25 cellular contexts compared by ENCODE assay signal in genomic region chr2:240226672-240227537, GRCh38.
DNase-seq lines count a peak whose midpoint lies in the region; ATAC-seq and TF ChIP-seq lines count a peak whose summit lies in the region.
"Had no signal": no experiment of that assay in that cellular context is flagged by ENCODE, and none has a peak within 500 bp of the region (broad histone marks: within the 10 kb centered on the region; RNA-seq: fewer than 3 reads in every experiment).

No MANE protein-coding gene starts in this region.

- no peak overlapping the region for H3K4me3 Mint-ChIP-seq in activated CD4-positive, alpha-beta T cell treated with anti-CD3 and anti-CD28 coated beads, Interleukin-2, amount 10 ng/mL, durations not matched to agents 24 days and 14 days
- H3K4me3 Mint-ChIP-seq: activated naive CD8-positive, alpha-beta T cell treated with anti-CD3 and anti-CD28 coated beads for 36 hours; activated T-helper 1 cell treated with anti-CD3 and anti-CD28 coated beads, Interleukin-12 subunit alpha, Interleukin-12 subunit beta, Interleukin-2, Interleukin-4 antibody, amounts not matched to agents 30 ng/mL and 10 ng/mL and 1 ng/mL, durations not matched to agents 14 hours and 24 hours and 36 hours; CD4-positive, CD25-positive, alpha-beta regulatory T cell; naive thymus-derived CD8-positive, alpha-beta T cell; stimulated activated effector memory CD8-positive, alpha-beta T cell treated with anti-CD3 and anti-CD28 coated beads, Interleukin-12 subunit alpha, Interleukin-12 subunit beta, amount 100 ng/mL, for 72 hours had no signal

- peaks cover 13% of the 10 kb centered on the region for H3K9me3 Mint-ChIP-seq in activated CD4-positive, alpha-beta T cell treated with anti-CD3 and anti-CD28 coated beads, Interleukin-2, amount 10 ng/mL, durations not matched to agents 24 days and 14 days

- 86% methylated on average over 8 of the region's 8 CpGs for WGBS in right cardiac atrium
- WGBS in suprapubic skin: 76% methylated on average over 6 of the region's 8 CpGs

- H3K36me3 Mint-ChIP-seq in activated CD4-positive, alpha-beta T cell treated with anti-CD3 and anti-CD28 coated beads, Interleukin-2, amount 10 ng/mL, durations not matched to agents 24 days and 14 days (ENCODE audit: low read depth): no peaks in the 10 kb centered on the region
- H3K36me3 Mint-ChIP-seq: CD4-positive, CD25-positive, alpha-beta regulatory T cell; stimulated activated effector memory CD8-positive, alpha-beta T cell treated with anti-CD3 and anti-CD28 coated beads, Interleukin-12 subunit alpha, Interleukin-12 subunit beta, amount 100 ng/mL, for 72 hours had no signal

- H3K9me3 ChIP-seq in right cardiac atrium (ENCODE audit: control insufficient read depth, low read length) (no peaks in the 10 kb centered on the region), lower lobe of right lung (no peaks in the 10 kb centered on the region), suprapubic skin (peaks cover 5% of the 10 kb centered on the region)
- H3K9me3 ChIP-seq: SK-N-SH had no signal

- H3K27ac Mint-ChIP-seq in activated CD4-positive, alpha-beta T cell treated with anti-CD3 and anti-CD28 coated beads, Interleukin-2, amount 10 ng/mL, durations not matched to agents 24 days and 14 days: no peak overlapping the region
- H3K27ac Mint-ChIP-seq: activated naive CD8-positive, alpha-beta T cell treated with anti-CD3 and anti-CD28 coated beads for 36 hours; activated T-helper 1 cell treated with anti-CD3 and anti-CD28 coated beads, Interleukin-12 subunit alpha, Interleukin-12 subunit beta, Interleukin-2, Interleukin-4 antibody, amounts not matched to agents 30 ng/mL and 10 ng/mL and 1 ng/mL, durations not matched to agents 14 hours and 24 hours and 36 hours; naive thymus-derived CD8-positive, alpha-beta T cell; stimulated activated effector memory CD8-positive, alpha-beta T cell treated with anti-CD3 and anti-CD28 coated beads, Interleukin-12 subunit alpha, Interleukin-12 subunit beta, amount 100 ng/mL, for 72 hours had no signal

- TF ChIP-seq CTCF in lower lobe of right lung (IDR thresholded peaks at IDR 0.05): no peak
- no peak for TF ChIP-seq CTCF in suprapubic skin (IDR thresholded peaks at IDR 0.05)

- ATAC-seq in Right ventricle myocardium inferior (peak; percentile 65), right cardiac atrium (no peak), lower lobe of right lung (peak in 1 of 2 donors; percentile 19)
- ATAC-seq: gastroesophageal sphincter; naive thymus-derived CD8-positive, alpha-beta T cell; stimulated activated effector memory CD8-positive, alpha-beta T cell treated with anti-CD3 and anti-CD28 coated beads, Interleukin-12 subunit alpha, Interleukin-12 subunit beta, amount 100 ng/mL, for 72 hours had no signal

- H3K4me1 ChIP-seq in right cardiac atrium (ENCODE audit: control insufficient read depth, insufficient read depth, low read length) (no peaks in the 10 kb centered on the region), lower lobe of right lung (no peaks in the 10 kb centered on the region), suprapubic skin (no peaks in the 10 kb centered on the region)
- H3K4me1 ChIP-seq: gastroesophageal sphincter, parathyroid adenoma had no signal

- no peak for TF ChIP-seq EP300 in suprapubic skin (IDR thresholded peaks at IDR 0.05)

- H3K27ac ChIP-seq in right cardiac atrium (ENCODE audit: low read length) (no peak overlapping the region), lower lobe of right lung (no peak overlapping the region), suprapubic skin (no peak overlapping the region)
- H3K27ac ChIP-seq: gastroesophageal sphincter, parathyroid adenoma, skin epidermis, VCaP had no signal

- no peak for TF ChIP-seq POLR2A in suprapubic skin (IDR thresholded peaks at IDR 0.05)

- DNase-seq in Right ventricle myocardium inferior (ENCODE audit: missing footprints) (peak; percentile 50), right cardiac atrium (no peak), lower lobe of right lung (peak; percentile 21), suprapubic skin (ENCODE audit: low spot score in 2 of 2) (peak; percentile 29 to 55), dedifferentiated amniotic fluid mesenchymal stem cell (ENCODE audit: extremely low spot score) (no peak)
- peak; percentile 29 for DNase-seq in activated CD8-positive, alpha-beta memory T cell treated with anti-CD3 and anti-CD28 coated beads, Interleukin-2, amount 50 U/mL, for 48 hours
- no peak for DNase-seq in activated CD4-positive, alpha-beta T cell treated with anti-CD3 and anti-CD28 coated beads, Interleukin-2, amount 10 ng/mL, durations not matched to agents 24 days and 14 days
- DNase-seq in NK-92 treated with Interleukin-12 subunit alpha and Interleukin-12 subunit beta, amount 100 ng/mL, for 24 hours (lab: John Stamatoyannopoulos, UW): no peak
- DNase-seq: activated naive CD8-positive, alpha-beta T cell treated with anti-CD3 and anti-CD28 coated beads for 36 hours; CD4-positive, CD25-positive, alpha-beta regulatory T cell; EL; kidney glomerular epithelial cell; mesendoderm; NCI-H1092 treated with DMSO at 0.1 percent for 48 hours; NCI-H2029 treated with DMSO at 0.1 percent for 48 hours; NCI-H446; SK-N-SH; stimulated activated CD4-positive, alpha-beta T cell treated with anti-CD3 and anti-CD28 coated beads, Interleukin-2, amount 100 ng/mL, for 24 hours had no signal

- H3K4me3 ChIP-seq in right cardiac atrium (ENCODE audit: low read length): no peak overlapping the region
- no peak overlapping the region for H3K4me3 ChIP-seq in lower lobe of right lung
- H3K4me3 ChIP-seq in suprapubic skin: no peak overlapping the region
- H3K4me3 ChIP-seq: gastroesophageal sphincter, skin epidermis had no signal

- no peaks in the 10 kb centered on the region for H3K4me1 Mint-ChIP-seq in activated CD4-positive, alpha-beta T cell treated with anti-CD3 and anti-CD28 coated beads, Interleukin-2, amount 10 ng/mL, durations not matched to agents 24 days and 14 days
- H3K4me1 Mint-ChIP-seq: activated naive CD8-positive, alpha-beta T cell treated with anti-CD3 and anti-CD28 coated beads for 36 hours had no signal

- H3K36me3 ChIP-seq in lower lobe of right lung (no peaks in the 10 kb centered on the region), suprapubic skin (no peaks in the 10 kb centered on the region)
- H3K36me3 ChIP-seq: gastroesophageal sphincter had no signal

- H3K27me3 Mint-ChIP-seq in activated CD4-positive, alpha-beta T cell treated with anti-CD3 and anti-CD28 coated beads, Interleukin-2, amount 10 ng/mL, durations not matched to agents 24 days and 14 days: peaks cover 4% of the 10 kb centered on the region

- H3K27me3 ChIP-seq in right cardiac atrium (ENCODE audit: control insufficient read depth, insufficient read depth) (no peaks in the 10 kb centered on the region), lower lobe of right lung (ENCODE audit: low read depth) (peaks cover 3% of the 10 kb centered on the region), suprapubic skin (peaks cover 29% of the 10 kb centered on the region)

- intact Hi-C loops in Right ventricle myocardium inferior (cut with DNase I) (no loop called here), right cardiac atrium (cut with DNase I) (no loop called here), lower lobe of right lung (cut with DNase I) (no loop called here)
- intact Hi-C loops in activated CD4-positive, alpha-beta T cell treated with anti-CD3 and anti-CD28 coated beads, Interleukin-2, amount 10 ng/mL, durations not matched to agents 24 days and 14 days (cut with micrococcal nuclease): no loop called here

Comparison
In these comparisons a context has a peak if more than half of its experiments do, and no peak if none do; other contexts are left out.
1. DNase-seq: peak in Right ventricle myocardium inferior (single experiment), activated CD8-positive, alpha-beta memory T cell treated with anti-CD3 and anti-CD28 coated beads, Interleukin-2, amount 50 U/mL, for 48 hours (single experiment), lower lobe of right lung (single experiment) and suprapubic skin (2 of 2); none in right cardiac atrium (0 of 3), dedifferentiated amniotic fluid mesenchymal stem cell (single experiment), activated CD4-positive, alpha-beta T cell treated with anti-CD3 and anti-CD28 coated beads, Interleukin-2, amount 10 ng/mL, durations not matched to agents 24 days and 14 days (single experiment) and NK-92 treated with Interleukin-12 subunit alpha and Interleukin-12 subunit beta, amount 100 ng/mL, for 24 hours (single experiment).